In genomic region chr9:123742009-123742767, GRCh38 we compare ENCODE assay signal across 9 cellular contexts.
DNase-seq lines count a peak whose midpoint lies in the region; TF ChIP-seq lines count a peak whose summit lies in the region.
"Had no signal": no experiment of that assay in that cellular context is flagged by ENCODE, and none has a peak within 500 bp of the region (broad histone marks: within the 10 kb centered on the region; RNA-seq: fewer than 3 reads in every experiment).

No MANE protein-coding gene starts in this region.

- TF ChIP-seq CTCF in GM10266 (IDR thresholded peaks at IDR 0.05; ENCODE audit: control insufficient read depth, insufficient read depth, low read depth, missing control alignments) = no peak

- peak overlapping the region; percentile 11 for H3K27ac ChIP-seq in substantia nigra (ENCODE audit: low read depth, low read length, poor library complexity, severe bottlenecking)

- DNase-seq in NCI-H69 (lab: John Stamatoyannopoulos, UW) (peak; percentile 73), epidermal melanocyte (ENCODE audit: insufficient read length, low spot score) (peak; percentile 71), medulla oblongata (ENCODE audit: extremely low spot score) (peak; percentile 73), substantia nigra (lab: John Stamatoyannopoulos, UW) (peak in 34 of 49 donors; percentile 1 to 60 (median 23)), GM10266 (ENCODE audit: extremely low spot score) (no peak), AG08395 (ENCODE audit: low spot score) (no peak), dedifferentiated amniotic fluid mesenchymal stem cell (ENCODE audit: extremely low spot score) (no peak), SKM-1 (lab: John Stamatoyannopoulos, UW; ENCODE audit: unreplicated experiment) (no peak)
- DNase-seq: GDM1 had no signal

Comparison
In these comparisons a context has a peak if more than half of its experiments do, and no peak if none do; other contexts are left out.
1. DNase-seq: peak in NCI-H69 (single experiment), epidermal melanocyte (single experiment), medulla oblongata (single experiment) and substantia nigra (34 of 49); none in GM10266 (single experiment), AG08395 (single experiment), dedifferentiated amniotic fluid mesenchymal stem cell (single experiment) and SKM-1 (single experiment).